In the genomic region with DNA sequence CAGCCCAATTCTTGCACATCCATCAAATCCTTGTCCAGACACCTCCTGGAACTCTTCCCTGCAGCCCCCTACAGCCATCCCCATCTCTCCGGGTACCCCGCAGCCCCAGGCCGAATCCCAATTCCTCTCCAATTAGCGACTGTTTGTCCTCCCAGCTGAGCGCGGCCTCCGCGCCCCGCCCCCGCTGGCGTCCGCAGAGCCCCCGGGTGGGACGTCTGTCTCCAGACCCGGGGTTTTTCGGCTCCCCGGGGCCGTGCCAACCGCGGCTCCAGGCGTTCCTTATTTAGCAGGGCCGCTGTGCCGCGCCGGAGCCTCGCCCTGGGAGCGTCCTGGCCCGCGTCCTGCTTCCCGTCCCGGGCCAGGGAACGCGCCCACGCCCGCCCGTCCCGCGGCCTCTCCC, we compare ENCODE assay signal across 8 cellular contexts.
DNase-seq lines count a peak whose midpoint lies in the region; ATAC-seq, FAIRE-seq and TF ChIP-seq lines count a peak whose summit lies in the region.
"Not testable (repeated sequence)": the region's sequence is repeated elsewhere in the genome, so short reads cannot be mapped to it uniquely, and the experiment has no call there.

No MANE protein-coding gene starts in this region.

- H3K4me1 Mint-ChIP-seq in T-helper 17 cell; activated T-helper 2 cell treated with anti-CD3 and anti-CD28 coated beads, Interferon-gamma antibody, Interleukin-2, Interleukin-4, amounts not matched to agents 10 μg/mL and 5 μg/mL and 100 μg/mL, durations not matched to agents 14 hours and 24 hours and 36 hours (ENCODE audit: low read depth); naive thymus-derived CD8-positive, alpha-beta T cell: not testable (repeated sequence)

- peak overlapping the region; percentile 37; the same call in 1 of the 2 replicates for H3K4me3 ChIP-seq in GM12865 (ENCODE audit: low read depth, low read length)
- H3K4me3 ChIP-seq in bronchial epithelial cell (ENCODE audit: low read depth, low read length) = peak overlapping the region; percentile 32
- peak overlapping the region; percentile 43 for H3K4me3 ChIP-seq in cardiac muscle cell
- H3K4me3 ChIP-seq in uterus = peak overlapping the region; percentile 30 to 55

- not testable (repeated sequence) for FAIRE-seq in bronchial epithelial cell (lab: Jason Lieb, UNC)

- ATAC-seq in T-helper 17 cell; naive thymus-derived CD8-positive, alpha-beta T cell: not testable (repeated sequence)

- H3K36me3 Mint-ChIP-seq in T-helper 17 cell (ENCODE audit: low read depth); activated T-helper 2 cell treated with anti-CD3 and anti-CD28 coated beads, Interferon-gamma antibody, Interleukin-2, Interleukin-4, amounts not matched to agents 10 μg/mL and 5 μg/mL and 100 μg/mL, durations not matched to agents 14 hours and 24 hours and 36 hours (ENCODE audit: low read depth); naive thymus-derived CD8-positive, alpha-beta T cell: not testable (repeated sequence)

- POLR2A ChIA-PET in naive thymus-derived CD8-positive, alpha-beta T cell (lab: Charles Lee) = not testable (repeated sequence)

- intact Hi-C loops in activated T-helper 2 cell treated with anti-CD3 and anti-CD28 coated beads, Interferon-gamma antibody, Interleukin-2, Interleukin-4, amounts not matched to agents 10 μg/mL and 5 μg/mL and 100 μg/mL, durations not matched to agents 14 hours and 24 hours and 36 hours (cut with micrococcal nuclease); uterus (cut with DNase I; ENCODE audit: low total_unique reads): not testable (repeated sequence)

- H3K27ac Mint-ChIP-seq in T-helper 17 cell; activated T-helper 2 cell treated with anti-CD3 and anti-CD28 coated beads, Interferon-gamma antibody, Interleukin-2, Interleukin-4, amounts not matched to agents 10 μg/mL and 5 μg/mL and 100 μg/mL, durations not matched to agents 14 hours and 24 hours and 36 hours; naive thymus-derived CD8-positive, alpha-beta T cell: not testable (repeated sequence)

- H3K27me3 Mint-ChIP-seq in T-helper 17 cell; activated T-helper 2 cell treated with anti-CD3 and anti-CD28 coated beads, Interferon-gamma antibody, Interleukin-2, Interleukin-4, amounts not matched to agents 10 μg/mL and 5 μg/mL and 100 μg/mL, durations not matched to agents 14 hours and 24 hours and 36 hours (ENCODE audit: low read depth); naive thymus-derived CD8-positive, alpha-beta T cell: not testable (repeated sequence)

- H3K4me1 ChIP-seq in cardiac muscle cell (ENCODE audit: low read depth); uterus: not testable (repeated sequence)

- H3K36me3 ChIP-seq in bronchial epithelial cell (ENCODE audit: control insufficient read depth, insufficient read depth, low read length); cardiac muscle cell; uterus: not testable (repeated sequence)

- H3K27ac ChIP-seq in cardiac muscle cell = not testable (repeated sequence)
- peak overlapping the region in 1 of 2 donors; percentile 75 for H3K27ac ChIP-seq in uterus

- not testable (repeated sequence) for H3K9me3 ChIP-seq in T-helper 17 cell (ENCODE audit: control insufficient read depth, low read length, poor library complexity, severe bottlenecking); cardiac muscle cell (ENCODE audit: low read depth); uterus

- TF ChIP-seq CTCF in GM12865 (IDR thresholded peaks at IDR 0.05; ENCODE audit: insufficient read depth, low read depth, low read length, missing control alignments); bronchial epithelial cell (IDR thresholded peaks at IDR 0.05; ENCODE audit: insufficient read depth, low read length, severe bottlenecking); cardiac muscle cell (IDR thresholded peaks at IDR 0.05; ENCODE audit: low read depth, low read length); uterus (IDR thresholded peaks at IDR 0.05): not testable (repeated sequence)

- H3K27me3 ChIP-seq in bronchial epithelial cell (ENCODE audit: control insufficient read depth, insufficient read depth, low read length); cardiac muscle cell; uterus: not testable (repeated sequence)

- H3K9me3 Mint-ChIP-seq in activated T-helper 2 cell treated with anti-CD3 and anti-CD28 coated beads, Interferon-gamma antibody, Interleukin-2, Interleukin-4, amounts not matched to agents 10 μg/mL and 5 μg/mL and 100 μg/mL, durations not matched to agents 14 hours and 24 hours and 36 hours; naive thymus-derived CD8-positive, alpha-beta T cell: not testable (repeated sequence)

- not testable (repeated sequence) for TF ChIP-seq POLR2A in uterus (IDR thresholded peaks at IDR 0.05)

- not testable (repeated sequence) for DNase-seq in GM12865 (ENCODE audit: low read depth); activated T-helper 2 cell treated with anti-CD3 and anti-CD28 coated beads, Interferon-gamma antibody, Interleukin-2, Interleukin-4, amounts not matched to agents 10 μg/mL and 5 μg/mL and 100 μg/mL, durations not matched to agents 14 hours and 24 hours and 36 hours (ENCODE audit: low spot score); bronchial epithelial cell (ENCODE audit: low read depth); cardiac muscle cell (ENCODE audit: low read depth in 1 of 2, low spot score in 1 of 2)
- DNase-seq in T-helper 17 cell = peak in 1 of 3 donors; percentile 8
- peak in 6 of 10 donors; percentile 11 to 47 (median 24) for DNase-seq in naive thymus-derived CD8-positive, alpha-beta T cell
- peak; percentile 1 for DNase-seq in stimulated activated CD4-positive, alpha-beta T cell treated with anti-CD3 and anti-CD28 coated beads, Interleukin-12 subunit alpha, Interleukin-12 subunit beta, amount 100 ng/mL, for 4 hours
- DNase-seq in uterus = peak; percentile 22 to 55

- peak overlapping the region; percentile 68 for H3K4me3 Mint-ChIP-seq in T-helper 17 cell
- peak overlapping the region; percentile 67 for H3K4me3 Mint-ChIP-seq in activated T-helper 2 cell treated with anti-CD3 and anti-CD28 coated beads, Interferon-gamma antibody, Interleukin-2, Interleukin-4, amounts not matched to agents 10 μg/mL and 5 μg/mL and 100 μg/mL, durations not matched to agents 14 hours and 24 hours and 36 hours (ENCODE audit: low read depth)
- H3K4me3 Mint-ChIP-seq in naive thymus-derived CD8-positive, alpha-beta T cell = peak overlapping the region in 8 of 10 donors; percentile 18 to 70 (median 52)
